In the genomic region with DNA sequence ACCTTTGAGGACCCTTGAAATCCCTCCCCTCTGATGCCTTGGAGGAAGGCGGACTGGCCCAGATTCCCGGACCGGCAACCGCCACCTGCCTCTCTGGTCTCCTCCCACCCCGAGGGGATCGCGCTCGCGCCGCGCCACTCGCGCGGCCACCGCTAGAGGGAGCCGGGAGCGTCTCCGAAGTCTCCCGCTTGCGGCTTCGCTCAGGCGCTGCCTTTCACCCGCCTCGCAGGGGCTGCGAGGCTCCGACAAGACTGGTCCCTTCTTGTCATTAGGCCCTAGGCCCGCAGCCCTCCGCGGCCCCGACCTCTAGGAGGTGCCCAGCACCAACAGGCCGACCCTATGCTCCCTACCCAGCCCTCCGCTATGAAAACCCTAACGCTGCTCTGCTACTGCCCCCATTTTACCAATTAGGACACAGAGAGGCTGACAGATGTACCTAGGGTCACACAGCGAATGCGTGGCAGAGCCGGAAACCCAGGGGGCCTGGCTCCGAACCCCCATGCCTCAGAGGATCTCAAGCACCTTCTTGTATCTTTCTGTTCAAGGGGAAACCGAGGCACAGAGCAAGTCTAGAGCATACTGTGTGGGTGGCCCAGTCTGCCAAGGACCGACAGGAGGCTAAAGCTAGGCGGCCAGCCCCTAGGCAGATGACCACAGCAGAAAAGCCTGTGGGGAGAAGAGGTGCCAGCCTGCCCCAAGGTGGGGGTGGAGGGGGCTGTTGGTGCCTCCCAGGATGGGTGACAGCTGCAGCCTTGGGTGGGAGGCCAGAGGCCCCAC, we compare ENCODE assay signal across 8 cellular contexts.
DNase-seq lines count a peak whose midpoint lies in the region; ATAC-seq, FAIRE-seq and TF ChIP-seq lines count a peak whose summit lies in the region.

No MANE protein-coding gene starts in this region.

- ATAC-seq in HG02759 (IDR thresholded peaks at IDR 0.05; ENCODE audit: unreplicated experiment), result no peak

- H3K9ac ChIP-seq in SK-N-MC (ENCODE audit: insufficient read length), result no peak overlapping the region

- FAIRE-seq in urothelium cell line (lab: Jason Lieb, UNC), result peak; percentile 72

- no peaks in the 10 kb centered on the region for H3K9me3 ChIP-seq in SK-N-MC (ENCODE audit: low read depth, low read length)

- no peaks in the 10 kb centered on the region for H3K36me3 ChIP-seq in SK-N-MC (ENCODE audit: insufficient read depth, low read length)

- no peak overlapping the region for H3K27ac ChIP-seq in SK-N-MC

- H3K4me3 ChIP-seq in SK-N-MC, result peak overlapping the region; percentile 70

- intact Hi-C loops in head of caudate nucleus (cut with DNase I), result no loop called here

- peak; percentile 56 to 60 for DNase-seq in Kasumi-1 (lab: John Stamatoyannopoulos, UW)
- DNase-seq in SK-N-MC (ENCODE audit: low read depth, low spot score), result no peak
- peak; percentile 82 for DNase-seq in activated naive CD4-positive, alpha-beta T cell treated with Interleukin-2 at 50 U/mL for 16 hours
- DNase-seq in head of caudate nucleus, result peak; percentile 28 to 89 (median 76)
- DNase-seq in putamen (ENCODE audit: low spot score), result peak; percentile 34
- peak; percentile 95 for DNase-seq in urothelium cell line (ENCODE audit: low spot score)

- peak; percentile 89 for TF ChIP-seq CTCF in GM12801 (IDR thresholded peaks at IDR 0.05; ENCODE audit: extremely low read depth, insufficient read length)
